In genomic region chr2:132477962-132478361, GRCh38 we compare ENCODE assay signal across 25 cellular contexts.
A peak's percentile ranks its signal among the peaks of the same experiment; 100 is the strongest.
DNase-seq lines count a peak whose midpoint lies in the region; ATAC-seq and TF ChIP-seq lines count a peak whose summit lies in the region.
"Had no signal": no experiment of that assay in that cellular context is flagged by ENCODE, and none has a peak within 500 bp of the region (broad histone marks: within the 10 kb centered on the region; RNA-seq: fewer than 3 reads in every experiment).

No MANE protein-coding gene starts in this region.

- ATAC-seq in left lung (peak; percentile 45), T-helper 17 cell (no peak), natural killer cell (no peak)
- ATAC-seq: gastroesophageal sphincter; naive thymus-derived CD4-positive, alpha-beta T cell; stimulated activated memory B cell treated with anti-CD40 and anti-IgM and Interleukin-4, amounts not matched to agents 10 μg/mL and 1 μg/mL and 100 μg/mL, for 72 hours had no signal

- 0 out of 2 replicates have a peak, but pooled peaks cover 14% of the 10 kb centered on the region for H3F3A ChIP-seq in GM23248 (ENCODE audit: insufficient read depth)

- H3K9me2 ChIP-seq in GM23248 (ENCODE audit: insufficient read depth): no peaks in the 10 kb centered on the region

- H2AFZ ChIP-seq in GM23248: no peak overlapping the region

- H3K36me3 ChIP-seq in GM23248 (ENCODE audit: low read depth): no peaks in the 10 kb centered on the region
- no peaks in the 10 kb centered on the region for H3K36me3 ChIP-seq in left lung
- no peaks in the 10 kb centered on the region for H3K36me3 ChIP-seq in Peyer's patch
- H3K36me3 ChIP-seq: gastroesophageal sphincter, HAP-1, ovary, sigmoid colon, thyroid gland had no signal

- H3K27me3 Mint-ChIP-seq in T-helper 17 cell (no peaks in the 10 kb centered on the region), natural killer cell (ENCODE audit: low read depth in 2 of 2) (no peaks in the 10 kb centered on the region)
- H3K27me3 Mint-ChIP-seq: activated CD4-positive, alpha-beta T cell treated with anti-CD3 and anti-CD28 coated beads, Interleukin-2, amount 10 ng/mL, durations not matched to agents 24 days and 14 days; activated naive CD8-positive, alpha-beta T cell treated with anti-CD3 and anti-CD28 coated beads for 36 hours; memory B cell; naive thymus-derived CD4-positive, alpha-beta T cell; stimulated activated memory B cell treated with anti-CD40 and anti-IgM and Interleukin-4, amounts not matched to agents 10 μg/mL and 1 μg/mL and 100 μg/mL, for 72 hours had no signal

- TF ChIP-seq CTCF in astrocyte of the spinal cord (IDR thresholded peaks at IDR 0.05; ENCODE audit: low read depth, low read length) (no peak), left lung (IDR thresholded peaks at IDR 0.05) (no peak), Peyer's patch (IDR thresholded peaks at IDR 0.05) (no peak), natural killer cell (IDR thresholded peaks at IDR 0.05) (no peak)

- in situ Hi-C loops in GM23248 (cut with MboI): no loop called here
- in situ Hi-C loops in astrocyte of the spinal cord (cut with HindIII; ENCODE audit: low sequenced_read_pairs): no loop called here

- H3K79me2 ChIP-seq in GM23248 (ENCODE audit: insufficient read depth): no peaks in the 10 kb centered on the region

- intact Hi-C loops in left lung (cut with DNase I): no loop called here
- intact Hi-C loops in natural killer cell (cut with micrococcal nuclease): no loop called here

- no peak overlapping the region for H3K9ac ChIP-seq in GM23248

- H3K36me3 Mint-ChIP-seq in T-helper 17 cell (ENCODE audit: low read depth): no peaks in the 10 kb centered on the region
- no peaks in the 10 kb centered on the region for H3K36me3 Mint-ChIP-seq in natural killer cell
- H3K36me3 Mint-ChIP-seq: activated naive CD8-positive, alpha-beta T cell treated with anti-CD3 and anti-CD28 coated beads for 36 hours; memory B cell; naive thymus-derived CD4-positive, alpha-beta T cell; stimulated activated memory B cell treated with anti-CD40 and anti-IgM and Interleukin-4, amounts not matched to agents 10 μg/mL and 1 μg/mL and 100 μg/mL, for 72 hours had no signal

- H4K20me1 ChIP-seq in GM23248 (ENCODE audit: insufficient read depth): no peaks in the 10 kb centered on the region

- H3K27me3 ChIP-seq in GM23248 (replicated peaks; ENCODE audit: insufficient read depth) (no peaks in the 10 kb centered on the region), left lung (no peaks in the 10 kb centered on the region), Peyer's patch (no peaks in the 10 kb centered on the region)
- H3K27me3 ChIP-seq: gastroesophageal sphincter, ovary, sigmoid colon, thyroid gland had no signal

- no peaks in the 10 kb centered on the region for H3K9me3 ChIP-seq in GM23248 (ENCODE audit: low read depth)
- peaks cover 0 to 22% of the 10 kb centered on the region in 2 donors for H3K9me3 ChIP-seq in left lung
- peaks cover 3% of the 10 kb centered on the region for H3K9me3 ChIP-seq in T-helper 17 cell (ENCODE audit: control insufficient read depth, low read length, poor library complexity, severe bottlenecking)
- no peaks in the 10 kb centered on the region for H3K9me3 ChIP-seq in Peyer's patch
- H3K9me3 ChIP-seq: gastroesophageal sphincter, HAP-1, ovary, thyroid gland had no signal

- peaks cover 23% of the 10 kb centered on the region for H3K4me1 ChIP-seq in GM23248 (ENCODE audit: insufficient read depth)
- H3K4me1 ChIP-seq in left lung: no peaks in the 10 kb centered on the region
- no peaks in the 10 kb centered on the region for H3K4me1 ChIP-seq in Peyer's patch
- H3K4me1 ChIP-seq: gastroesophageal sphincter, HAP-1, sigmoid colon, thyroid gland had no signal

- H3K4me3 ChIP-seq in GM23248: no peak overlapping the region
- no peak overlapping the region for H3K4me3 ChIP-seq in astrocyte of the spinal cord (ENCODE audit: low read depth, low read length)
- H3K4me3 ChIP-seq in left lung: no peak overlapping the region
- H3K4me3 ChIP-seq in Peyer's patch: no peak overlapping the region
- H3K4me3 ChIP-seq: gastroesophageal sphincter, HAP-1, ovary, sigmoid colon, thyroid gland had no signal

- H3K4me2 ChIP-seq in GM23248 (ENCODE audit: unreplicated experiment): peak overlapping the region; percentile 27

- H3K27ac Mint-ChIP-seq in T-helper 17 cell (no peak overlapping the region), natural killer cell (no peak overlapping the region)
- H3K27ac Mint-ChIP-seq: activated CD4-positive, alpha-beta T cell treated with anti-CD3 and anti-CD28 coated beads, Interleukin-2, amount 10 ng/mL, durations not matched to agents 24 days and 14 days; activated naive CD8-positive, alpha-beta T cell treated with anti-CD3 and anti-CD28 coated beads for 36 hours; dendritic cell treated with granulocyte-macrophage colony-stimulating factor and Interleukin-4, amounts not matched to agents 40 ng/mL and 50 ng/mL, for 4 days; memory B cell; naive thymus-derived CD4-positive, alpha-beta T cell; stimulated activated memory B cell treated with anti-CD40 and anti-IgM and Interleukin-4, amounts not matched to agents 10 μg/mL and 1 μg/mL and 100 μg/mL, for 72 hours; T-helper 1 cell treated with Interleukin-12 subunit alpha and Interleukin-12 subunit beta and Interleukin-4 antibody, amounts not matched to agents 30 μg/mL and 1 μg/mL, for 36 hours had no signal

- peaks cover 10 to 17% of the 10 kb centered on the region in 2 donors for H3K9me3 Mint-ChIP-seq in natural killer cell
- H3K9me3 Mint-ChIP-seq: activated naive CD8-positive, alpha-beta T cell treated with anti-CD3 and anti-CD28 coated beads for 36 hours had no signal

- H3K4me3 Mint-ChIP-seq in T-helper 17 cell (no peak overlapping the region), natural killer cell (no peak overlapping the region)
- H3K4me3 Mint-ChIP-seq: activated CD4-positive, alpha-beta T cell treated with anti-CD3 and anti-CD28 coated beads, Interleukin-2, amount 10 ng/mL, durations not matched to agents 24 days and 14 days; activated naive CD8-positive, alpha-beta T cell treated with anti-CD3 and anti-CD28 coated beads for 36 hours; dendritic cell treated with granulocyte-macrophage colony-stimulating factor and Interleukin-4, amounts not matched to agents 40 ng/mL and 50 ng/mL, for 4 days; memory B cell; naive thymus-derived CD4-positive, alpha-beta T cell; stimulated activated memory B cell treated with anti-CD40 and anti-IgM and Interleukin-4, amounts not matched to agents 10 μg/mL and 1 μg/mL and 100 μg/mL, for 72 hours; T-helper 1 cell treated with Interleukin-12 subunit alpha and Interleukin-12 subunit beta and Interleukin-4 antibody, amounts not matched to agents 30 μg/mL and 1 μg/mL, for 36 hours had no signal

- TF ChIP-seq POLR2A in Peyer's patch (IDR thresholded peaks at IDR 0.05): no peak

- DNase-seq in AG08396 (ENCODE audit: low spot score) (peak; percentile 16), GM23248 (peak; percentile 82), astrocyte of the spinal cord (ENCODE audit: low read depth, low spot score) (peak; percentile 78), left lung (no peak), T-helper 17 cell (no peak), HK-2 (ENCODE audit: unreplicated experiment) (no peak), Peyer's patch (no peak), natural killer cell (no peak)
- DNase-seq: activated CD4-positive, alpha-beta T cell treated with anti-CD3 and anti-CD28 coated beads, Interleukin-2, amount 10 ng/mL, durations not matched to agents 24 days and 14 days; activated naive CD8-positive, alpha-beta T cell treated with anti-CD3 and anti-CD28 coated beads for 36 hours; AML-193; DND-41; kidney glomerular epithelial cell; naive thymus-derived CD4-positive, alpha-beta T cell; NCI-H1417 treated with DMSO at 0.1 percent for 48 hours; NCI-H526; ovary; sigmoid colon; thyroid gland had no signal

- H3K27ac ChIP-seq in GM23248: peak overlapping the region; percentile 44; the same call in 1 of the 2 replicates
- peak overlapping the region in 1 of 2 donors; percentile 69 for H3K27ac ChIP-seq in left lung
- H3K27ac ChIP-seq in Peyer's patch: no peak overlapping the region
- H3K27ac ChIP-seq: gastroesophageal sphincter, ovary, sigmoid colon, thyroid gland had no signal

- H3K4me1 Mint-ChIP-seq in T-helper 17 cell (no peaks in the 10 kb centered on the region), natural killer cell (no peaks in the 10 kb centered on the region)
- H3K4me1 Mint-ChIP-seq: activated CD4-positive, alpha-beta T cell treated with anti-CD3 and anti-CD28 coated beads, Interleukin-2, amount 10 ng/mL, durations not matched to agents 24 days and 14 days; activated naive CD8-positive, alpha-beta T cell treated with anti-CD3 and anti-CD28 coated beads for 36 hours; memory B cell; naive thymus-derived CD4-positive, alpha-beta T cell; stimulated activated memory B cell treated with anti-CD40 and anti-IgM and Interleukin-4, amounts not matched to agents 10 μg/mL and 1 μg/mL and 100 μg/mL, for 72 hours had no signal

- WGBS in GM23248 (ENCODE audit: low coverage in 1 of 2, low lambda C conversion rate in 2 of 2, missing lambda C conversion rate in 2 of 2), 2 experiments: 0 to 1% methylated on average over 2 of the region's 2 CpGs

Comparison
In these comparisons a context has a peak if more than half of its experiments do, and no peak if none do; other contexts are left out.
1. DNase-seq: peak in AG08396 (single experiment), GM23248 (single experiment) and astrocyte of the spinal cord (single experiment); none in left lung (0 of 2), T-helper 17 cell (0 of 3), HK-2 (single experiment), Peyer's patch (0 of 3) and natural killer cell (single experiment).